Comparison of ENCODE assay signal across 16 cellular contexts in genomic region chr5:148416921-148417320, GRCh38. TPM values are rescaled to one million over a fixed set of nuclear protein-coding genes. Genes with fewer than 3 reads are reported as not detected.
DNase-seq lines count a peak whose midpoint lies in the region; ATAC-seq and TF ChIP-seq lines count a peak whose summit lies in the region.
"Had no signal": no experiment of that assay in that cellular context is flagged by ENCODE, and none has a peak within 500 bp of the region (broad histone marks: within the 10 kb centered on the region; RNA-seq: fewer than 3 reads in every experiment).

No MANE protein-coding gene starts in this region.

- H3K4me3 ChIP-seq in fibroblast of pulmonary artery (replicated peaks; ENCODE audit: low read depth, low read length), result no peak overlapping the region
- no peak overlapping the region for H3K4me3 ChIP-seq in WERI-Rb-1 (ENCODE audit: low read depth, low read length)
- H3K4me3 ChIP-seq: upper lobe of left lung had no signal

- intact Hi-C loops in CD4-positive, alpha-beta T cell (cut with DNase I, micrococcal nuclease), result no loop called here

- H3K27ac Mint-ChIP-seq in CD4-positive, alpha-beta T cell, result peak overlapping the region; percentile 38
- H3K27ac Mint-ChIP-seq: B cell, progenitor cell of endocrine pancreas had no signal

- H3K9me3 Mint-ChIP-seq in CD4-positive, alpha-beta T cell, result no peaks in the 10 kb centered on the region

- no peak overlapping the region for H3K4me3 Mint-ChIP-seq in CD4-positive, alpha-beta T cell
- H3K4me3 Mint-ChIP-seq: B cell had no signal

- no peak overlapping the region for H3K27ac ChIP-seq in CD4-positive, alpha-beta T cell (ENCODE audit: low read depth, low read length)
- no peak overlapping the region for H3K27ac ChIP-seq in WERI-Rb-1
- H3K27ac ChIP-seq: upper lobe of left lung had no signal

- TF ChIP-seq CTCF in CD4-positive, alpha-beta T cell (IDR thresholded peaks at IDR 0.05), result no peak
- TF ChIP-seq CTCF in fibroblast of pulmonary artery (IDR thresholded peaks at IDR 0.05; ENCODE audit: low read length, missing control alignments) (no peak), WERI-Rb-1 (IDR thresholded peaks at IDR 0.05; ENCODE audit: low read depth, low read length) (no peak)

- no peak for ATAC-seq in CD4-positive, alpha-beta T cell (ENCODE audit: poor library complexity)
- ATAC-seq in HG02763 (IDR thresholded peaks at IDR 0.05; ENCODE audit: unreplicated experiment) (no peak), GM19351 (IDR thresholded peaks at IDR 0.05; ENCODE audit: unreplicated experiment) (no peak)

- DNase-seq in CD4-positive, alpha-beta T cell, result no peak
- peak; percentile 51 for DNase-seq in RPMI7951 (ENCODE audit: low read depth)
- DNase-seq in fibroblast of pulmonary artery (ENCODE audit: low read depth), result peak; percentile 89
- DNase-seq in occipital lobe (lab: John Stamatoyannopoulos, UW), result peak; percentile 9
- no peak for DNase-seq in WERI-Rb-1
- no peak for DNase-seq in NCI-H187 (lab: John Stamatoyannopoulos, UW)
- DNase-seq: cortex of kidney; DMS53; NCI-H1048; NCI-H345; stimulated activated CD4-positive, alpha-beta T cell treated with anti-CD3 and anti-CD28 coated beads, Interleukin-4, amount 100 ng/mL, for 1 hour; upper lobe of left lung had no signal

- H3K27me3 ChIP-seq in CD4-positive, alpha-beta T cell (ENCODE audit: control insufficient read depth, insufficient read depth, low read length), result no peaks in the 10 kb centered on the region
- no peaks in the 10 kb centered on the region for H3K27me3 ChIP-seq in WERI-Rb-1 (ENCODE audit: insufficient read depth, low read depth, severe bottlenecking)
- H3K27me3 ChIP-seq: upper lobe of left lung had no signal

- POLR2A ChIA-PET in CD4-positive, alpha-beta T cell (lab: Charles Lee), result no interaction called here

- CTCF ChIA-PET in CD4-positive, alpha-beta T cell (lab: Charles Lee), result no interaction called here

- no peaks in the 10 kb centered on the region for H3K4me1 Mint-ChIP-seq in CD4-positive, alpha-beta T cell (ENCODE audit: low read depth)
- H3K4me1 Mint-ChIP-seq: B cell had no signal

- H3K36me3 Mint-ChIP-seq in CD4-positive, alpha-beta T cell (ENCODE audit: low read depth), result peaks cover 92% of the 10 kb centered on the region

- H3K27me3 Mint-ChIP-seq in CD4-positive, alpha-beta T cell, result no peaks in the 10 kb centered on the region
- H3K27me3 Mint-ChIP-seq: B cell, progenitor cell of endocrine pancreas had no signal

- H3K36me3 ChIP-seq in WERI-Rb-1, result peaks cover 67% of the 10 kb centered on the region

- no peaks in the 10 kb centered on the region for H3K9me3 ChIP-seq in CD4-positive, alpha-beta T cell (ENCODE audit: control insufficient read depth, low read length)
- no peaks in the 10 kb centered on the region for H3K9me3 ChIP-seq in WERI-Rb-1 (ENCODE audit: severe bottlenecking)
- H3K9me3 ChIP-seq: upper lobe of left lung had no signal

RNA-seq across cellular contexts. Expression of gene FBXO38, which starts 33.2 kb away (rescaled TPM):
- 10 to 100 TPM; 45.7 to 47.3 TPM for total RNA-seq in CD4-positive, alpha-beta T cell
- total RNA-seq in RPMI7951 (2014; rRNA removed; shearing (Covaris generic)), result 24.7 and 31.8 TPM in 2 replicates
- total RNA-seq in occipital lobe, result 77.5 TPM

Comparison
In these comparisons a context has a peak if more than half of its experiments do, and no peak if none do; other contexts are left out.
1. DNase-seq: peak in RPMI7951 (single experiment), fibroblast of pulmonary artery (single experiment) and occipital lobe (single experiment); none in CD4-positive, alpha-beta T cell (0 of 10), WERI-Rb-1 (single experiment) and NCI-H187 (0 of 2).